ENCODE assay signal across 24 cellular contexts in the genomic region with DNA sequence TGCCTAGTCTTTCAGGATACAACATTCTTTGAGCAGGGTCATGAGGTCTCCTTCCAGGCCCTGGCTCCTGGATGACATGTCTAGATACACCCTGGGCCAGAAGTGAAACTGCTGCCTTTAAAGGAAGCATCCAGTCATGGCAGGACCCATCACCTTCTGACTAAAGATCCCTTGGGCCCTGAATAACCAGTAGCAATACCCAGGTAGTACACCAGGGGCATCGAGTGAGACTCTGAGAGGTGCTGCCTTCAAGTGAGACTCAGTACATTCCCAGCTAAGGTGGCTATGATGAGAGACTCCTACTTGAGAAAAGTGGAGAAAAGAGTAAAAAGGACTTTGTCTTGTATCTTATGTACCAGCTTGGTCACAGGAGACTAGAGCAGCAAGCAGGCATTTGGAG. TPM values are rescaled to one million over a fixed set of nuclear protein-coding genes. Genes with fewer than 3 reads are reported as not detected.
DNase-seq lines count a peak whose midpoint lies in the region; ATAC-seq and TF ChIP-seq lines count a peak whose summit lies in the region.
"Had no signal": no experiment of that assay in that cellular context is flagged by ENCODE, and none has a peak within 500 bp of the region (broad histone marks: within the 10 kb centered on the region; RNA-seq: fewer than 3 reads in every experiment).

No MANE protein-coding gene starts in this region.

- H3K36me3 Mint-ChIP-seq in activated CD4-positive, alpha-beta T cell treated with anti-CD3 and anti-CD28 coated beads for 36 hours (ENCODE audit: low read depth): no peaks in the 10 kb centered on the region
- H3K36me3 Mint-ChIP-seq in nephron progenitor cell (ENCODE audit: low read depth): no peaks in the 10 kb centered on the region
- H3K36me3 Mint-ChIP-seq: activated naive CD4-positive, alpha-beta T cell treated with anti-CD3 and anti-CD28 coated beads, Interleukin-2, amount 50 U/mL, for 72 hours; CD4-positive, CD25-positive, alpha-beta regulatory T cell; T-cell had no signal

- ATAC-seq in activated CD4-positive, alpha-beta T cell treated with anti-CD3 and anti-CD28 coated beads for 36 hours: peak; percentile 58
- ATAC-seq in HG02678 (IDR thresholded peaks at IDR 0.05; ENCODE audit: unreplicated experiment): peak; percentile 50
- ATAC-seq: activated naive CD4-positive, alpha-beta T cell treated with anti-CD3 and anti-CD28 coated beads, Interleukin-2, amount 50 U/mL, for 72 hours; T-cell had no signal

- CTCF ChIA-PET in activated CD4-positive, alpha-beta T cell treated with anti-CD3 and anti-CD28 coated beads for 36 hours (lab: Charles Lee): interaction anchor here (0.7 kb wide), 1 partner anchor 786 kb away, joined by 3 read pairs; no protein-coding TSS in a partner anchor

- no peak overlapping the region for H3K4me3 Mint-ChIP-seq in activated CD4-positive, alpha-beta T cell treated with anti-CD3 and anti-CD28 coated beads for 36 hours
- no peak overlapping the region for H3K4me3 Mint-ChIP-seq in nephron progenitor cell
- H3K4me3 Mint-ChIP-seq: CD4-positive, CD25-positive, alpha-beta regulatory T cell; T-cell had no signal

- peak; percentile 21 for TF ChIP-seq CTCF in nephron progenitor cell (IDR thresholded peaks at IDR 0.05)
- TF ChIP-seq CTCF in foreskin fibroblast (IDR thresholded peaks at IDR 0.05; ENCODE audit: low read depth, low read length): no peak

- no peak overlapping the region for H3K4me3 ChIP-seq in foreskin fibroblast (ENCODE audit: low read depth in 1 of 2, low read length in 2 of 2)

- intact Hi-C loops in activated CD4-positive, alpha-beta T cell treated with anti-CD3 and anti-CD28 coated beads for 36 hours (cut with DNase I, micrococcal nuclease): no loop called here

- no peaks in the 10 kb centered on the region for H3K4me1 Mint-ChIP-seq in activated CD4-positive, alpha-beta T cell treated with anti-CD3 and anti-CD28 coated beads for 36 hours
- H3K4me1 Mint-ChIP-seq in nephron progenitor cell: no peaks in the 10 kb centered on the region
- H3K4me1 Mint-ChIP-seq: CD4-positive, CD25-positive, alpha-beta regulatory T cell; T-cell had no signal

- H3K9me3 Mint-ChIP-seq in activated CD4-positive, alpha-beta T cell treated with anti-CD3 and anti-CD28 coated beads for 36 hours (ENCODE audit: low read depth): no peaks in the 10 kb centered on the region
- peaks cover 23% of the 10 kb centered on the region for H3K9me3 Mint-ChIP-seq in nephron progenitor cell

- H3K27me3 Mint-ChIP-seq in activated CD4-positive, alpha-beta T cell treated with anti-CD3 and anti-CD28 coated beads for 36 hours: peaks cover 21% of the 10 kb centered on the region
- H3K27me3 Mint-ChIP-seq in nephron progenitor cell (ENCODE audit: low read depth, poor library complexity): peaks cover 3% of the 10 kb centered on the region

- H3K27ac Mint-ChIP-seq in activated CD4-positive, alpha-beta T cell treated with anti-CD3 and anti-CD28 coated beads for 36 hours: no peak overlapping the region
- no peak overlapping the region for H3K27ac Mint-ChIP-seq in nephron progenitor cell
- H3K27ac Mint-ChIP-seq: activated naive CD4-positive, alpha-beta T cell treated with anti-CD3 and anti-CD28 coated beads, Interleukin-2, amount 50 U/mL, for 72 hours; CD4-positive, CD25-positive, alpha-beta regulatory T cell; T-cell had no signal

- peak; percentile 14 for DNase-seq in activated CD4-positive, alpha-beta T cell treated with anti-CD3 and anti-CD28 coated beads for 36 hours
- no peak for DNase-seq in activated CD4-positive, alpha-beta T cell treated with anti-CD3 and anti-CD28 coated beads, Interleukin-2, amount 50 U/mL, for 4 hours
- DNase-seq in RKO (ENCODE audit: low spot score) (peak; percentile 1), nephron progenitor cell (no peak), NK-92 (lab: John Stamatoyannopoulos, UW; ENCODE audit: unreplicated experiment) (no peak), ecto neural progenitor cell (ENCODE audit: low spot score) (no peak), foreskin fibroblast (no peak)
- DNase-seq: activated CD4-positive, CD25-positive, alpha-beta regulatory T cell; activated CD8-positive, alpha-beta memory T cell treated with anti-CD3 and anti-CD28 coated beads, Interleukin-2, amount 50 U/mL, for 48 hours; effector memory CD4-positive, alpha-beta T cell; hypothalamus; NCI-H2029 treated with DMSO at 0.1 percent for 48 hours; NCI-H69; RPMI8226; stimulated activated naive CD4-positive, alpha-beta T cell; T-cell had no signal

- POLR2A ChIA-PET in activated CD4-positive, alpha-beta T cell treated with anti-CD3 and anti-CD28 coated beads for 36 hours (lab: Charles Lee): no interaction called here

RNA-seq across cellular contexts. Expression of gene OR6C68, which starts 23.5 kb away (rescaled TPM):
- not detected for total RNA-seq in activated CD4-positive, alpha-beta T cell treated with anti-CD3 and anti-CD28 coated beads for 36 hours
- total RNA-seq: A673; activated naive CD4-positive, alpha-beta T cell treated with anti-CD3 and anti-CD28 coated beads, Interleukin-2, amount 50 U/mL, for 72 hours; cardiac septum; CD4-positive, CD25-positive, alpha-beta regulatory T cell; G401; skeletal muscle tissue; T-cell; ureter had no signal

RNA-seq across cellular contexts. Expression of gene OR6C4, which starts 33.7 kb away (rescaled TPM):
- not detected for total RNA-seq in activated CD4-positive, alpha-beta T cell treated with anti-CD3 and anti-CD28 coated beads for 36 hours
- total RNA-seq: A673; activated naive CD4-positive, alpha-beta T cell treated with anti-CD3 and anti-CD28 coated beads, Interleukin-2, amount 50 U/mL, for 72 hours; cardiac septum; CD4-positive, CD25-positive, alpha-beta regulatory T cell; G401; skeletal muscle tissue; T-cell; ureter had no signal

RNA-seq across cellular contexts. Expression of gene OR6C70, which starts 45.8 kb away (rescaled TPM):
- total RNA-seq in activated CD4-positive, alpha-beta T cell treated with anti-CD3 and anti-CD28 coated beads for 36 hours: not detected
- total RNA-seq: A673; activated naive CD4-positive, alpha-beta T cell treated with anti-CD3 and anti-CD28 coated beads, Interleukin-2, amount 50 U/mL, for 72 hours; cardiac septum; CD4-positive, CD25-positive, alpha-beta regulatory T cell; G401; skeletal muscle tissue; T-cell; ureter had no signal

RNA-seq across cellular contexts. Expression of gene OR2AP1, which starts 56.6 kb away (rescaled TPM):
- total RNA-seq in activated CD4-positive, alpha-beta T cell treated with anti-CD3 and anti-CD28 coated beads for 36 hours: not detected
- total RNA-seq: A673; activated naive CD4-positive, alpha-beta T cell treated with anti-CD3 and anti-CD28 coated beads, Interleukin-2, amount 50 U/mL, for 72 hours; cardiac septum; G401; skeletal muscle tissue; ureter had no signal

Comparison
In these comparisons a context has a peak if more than half of its experiments do, and no peak if none do; other contexts are left out.
1. DNase-seq: peak in activated CD4-positive, alpha-beta T cell treated with anti-CD3 and anti-CD28 coated beads for 36 hours (single experiment) and RKO (single experiment); none in activated CD4-positive, alpha-beta T cell treated with anti-CD3 and anti-CD28 coated beads, Interleukin-2, amount 50 U/mL, for 4 hours (0 of 2), nephron progenitor cell (single experiment), NK-92 (single experiment), ecto neural progenitor cell (single experiment) and foreskin fibroblast (0 of 2).